23 cellular contexts compared by ENCODE assay signal in the genomic region with DNA sequence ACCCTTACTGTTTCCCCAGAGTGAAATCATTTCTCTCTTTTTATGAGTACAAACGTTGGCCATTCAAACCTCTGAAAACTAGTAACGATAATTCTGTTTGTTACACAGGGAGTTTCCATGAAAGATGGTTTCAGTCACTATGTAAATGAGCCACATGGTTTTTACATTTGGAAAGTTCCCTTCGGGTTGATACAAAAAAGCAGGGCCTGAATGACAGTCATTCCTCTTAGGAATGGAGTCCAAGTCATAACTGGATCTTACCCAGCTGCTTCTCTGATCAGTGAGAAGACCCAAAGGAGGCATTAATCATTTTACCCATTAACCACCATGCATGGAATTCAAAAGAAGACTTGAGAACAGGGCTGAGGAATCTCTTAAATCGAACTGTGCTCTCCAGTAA.
DNase-seq lines count a peak whose midpoint lies in the region; ATAC-seq and TF ChIP-seq lines count a peak whose summit lies in the region.
"Had no signal": no experiment of that assay in that cellular context is flagged by ENCODE, and none has a peak within 500 bp of the region (broad histone marks: within the 10 kb centered on the region; RNA-seq: fewer than 3 reads in every experiment).

No MANE protein-coding gene starts in this region.

- H3K4me2 ChIP-seq in OCI-LY3 (ENCODE audit: low read length) = peak overlapping the region; percentile 37

- peaks cover 10% of the 10 kb centered on the region for H3K4me1 ChIP-seq in OCI-LY3 (ENCODE audit: low read length)

- H3K79me2 ChIP-seq in OCI-LY3 (ENCODE audit: low read length) = no peaks in the 10 kb centered on the region

- no peak overlapping the region for H3K9ac ChIP-seq in OCI-LY3 (ENCODE audit: low read length)

- no peak overlapping the region for H3K27ac ChIP-seq in OCI-LY3 (ENCODE audit: low read length)
- H3K27ac ChIP-seq: 22Rv1 had no signal

- no peaks in the 10 kb centered on the region for H4K20me1 ChIP-seq in OCI-LY3 (ENCODE audit: insufficient read depth, low read length)

- no peak for ATAC-seq in GM21723 (IDR thresholded peaks at IDR 0.05; ENCODE audit: unreplicated experiment)
- ATAC-seq: CD8-positive, alpha-beta T cell; SK-N-SH treated with all-trans-retinoic acid at 6 μM for 48 hours; T-cell had no signal

- no peak overlapping the region for H3K4me3 ChIP-seq in OCI-LY3 (ENCODE audit: low read length)

- no peaks in the 10 kb centered on the region for H3K36me3 ChIP-seq in OCI-LY3 (replicated peaks; ENCODE audit: low read depth, low read length)

- H3K27me3 ChIP-seq in OCI-LY3 (ENCODE audit: low read depth, low read length) = no peaks in the 10 kb centered on the region

- H2AFZ ChIP-seq in OCI-LY3 (ENCODE audit: low read depth, low read length) = no peak overlapping the region; the same call in 1 of the 2 replicates

- no peak for TF ChIP-seq CTCF in OCI-LY3 (IDR thresholded peaks at IDR 0.05; ENCODE audit: low read depth, low read length)

- peak; percentile 52 for DNase-seq in DMS79 treated with DMSO at 0.1 percent for 48 hours (lab: John Stamatoyannopoulos, UW)
- DNase-seq in DMS79 (lab: John Stamatoyannopoulos, UW) = no peak
- peak; percentile 42 for DNase-seq in left kidney (ENCODE audit: low read depth, low spot score)
- DNase-seq in glomerular visceral epithelial cell (ENCODE audit: extremely low spot score) = no peak
- no peak for DNase-seq in DMS 273 treated with DMSO at 0.1 percent for 48 hours (lab: John Stamatoyannopoulos, UW)
- DNase-seq in NCI-H748 treated with DMSO at 0.1 percent for 48 hours (lab: John Stamatoyannopoulos, UW) = no peak
- DNase-seq: AML-193; C1 segment of cervical spinal cord; CD8-positive, alpha-beta T cell; DMS153; H7; KG1; NCI-H1092; NCI-H1436 treated with DMSO at 0.1 percent for 48 hours; NCI-H2029; NCI-H2227 treated with DMSO at 0.1 percent for 48 hours; NCI-H510A; SIG-M5; T-cell had no signal

- H3K9me3 ChIP-seq in OCI-LY3 (ENCODE audit: insufficient read depth, low read length) = no peaks in the 10 kb centered on the region

Comparison
In these comparisons a context has a peak if more than half of its experiments do, and no peak if none do; other contexts are left out.
1. DNase-seq: peak in DMS79 treated with DMSO at 0.1 percent for 48 hours (single experiment) and left kidney (single experiment); none in DMS79 (single experiment), glomerular visceral epithelial cell (single experiment), DMS 273 treated with DMSO at 0.1 percent for 48 hours (single experiment) and NCI-H748 treated with DMSO at 0.1 percent for 48 hours (single experiment).